Comparison of ENCODE assay signal across 34 cellular contexts in genomic region chr16:28117168-28117565, GRCh38. TPM values are rescaled to one million over a fixed set of nuclear protein-coding genes. Genes with fewer than 3 reads are reported as not detected.
"Had no signal": no experiment of that assay in that cellular context is flagged by ENCODE, and none has a peak within 500 bp of the region (broad histone marks: within the 10 kb centered on the region; RNA-seq: fewer than 3 reads in every experiment).

No MANE protein-coding gene starts in this region.

- H3K27me3 ChIP-seq: ascending aorta, cardiac muscle cell, Peyer's patch had no signal

- H3K27ac Mint-ChIP-seq: activated B cell treated with CpG ODN at 0.5 μM for 24 hours; activated CD4-positive, alpha-beta memory T cell treated with anti-CD3 and anti-CD28 coated beads for 36 hours; activated naive CD4-positive, alpha-beta T cell treated with anti-CD3 and anti-CD28 coated beads, Interleukin-2, amount 50 U/mL, for 24 hours; activated naive CD8-positive, alpha-beta T cell treated with anti-CD3 and anti-CD28 coated beads, Interleukin-2, amount 10 ng/mL, durations not matched to agents 7 days and 5 days had no signal

- ATAC-seq: activated T-cell treated with anti-CD3 and anti-CD28 coated beads, Interleukin-2, amount 50 U/mL, for 72 hours; activated T-helper 17 cell treated with anti-CD3 and anti-CD28 coated beads, Interleukin-2, amount 50 U/mL, for 72 hours; K562; PC-3; T-cell; T-helper 17 cell had no signal

- H3K4me1 Mint-ChIP-seq: activated B cell treated with CpG ODN at 0.5 μM for 24 hours had no signal

- H3K4me1 ChIP-seq: ascending aorta, Peyer's patch, SJSA1 had no signal

- DNase-seq: activated B cell treated with CpG ODN at 0.5 μM for 24 hours; activated CD4-positive, alpha-beta memory T cell treated with anti-CD3 and anti-CD28 coated beads for 36 hours; activated CD4-positive, alpha-beta T cell treated with anti-CD3 and anti-CD28 coated beads for 4 hours; activated CD4-positive, alpha-beta T cell treated with anti-CD3 and anti-CD28 coated beads, Interleukin-2, amount 50 U/mL, for 1 hour; activated CD4-positive, CD25-positive, alpha-beta regulatory T cell treated with anti-CD3 and anti-CD28 coated beads, Interleukin-2, amount 50 U/mL, for 72 hours; activated effector memory CD4-positive, alpha-beta T cell treated with anti-CD3 and anti-CD28 coated beads, Interleukin-2, amount 50 U/mL, for 16 hours; activated naive CD4-positive, alpha-beta T cell; activated naive CD8-positive, alpha-beta T cell treated with anti-CD3 and anti-CD28 coated beads, Interleukin-2, amount 10 ng/mL, durations not matched to agents 7 days and 5 days; activated T-cell treated with anti-CD3 and anti-CD28 coated beads, Interleukin-2, amount 50 U/mL, for 72 hours; amygdala; IMR-90; NCI-H1105; NCI-H1417 treated with DMSO at 0.1 percent for 48 hours; NCI-H1694; NCI-H2029; NCI-H510A; NCI-H526; NCI-H748 treated with DMSO at 0.1 percent for 48 hours; NK-92 treated with Interleukin-12 subunit alpha and Interleukin-12 subunit beta, amount 100 ng/mL, for 24 hours; PC-3; Peyer's patch; RPMI8226; SHP77 treated with DMSO at 0.1 percent for 48 hours; SK-N-SH; T-cell; T-helper 17 cell had no signal

- H3K9me3 ChIP-seq: ascending aorta, Peyer's patch, SJSA1, SK-N-SH had no signal

- H3K4me3 Mint-ChIP-seq: activated B cell treated with CpG ODN at 0.5 μM for 24 hours; activated CD4-positive, alpha-beta memory T cell treated with anti-CD3 and anti-CD28 coated beads for 36 hours; activated naive CD4-positive, alpha-beta T cell treated with anti-CD3 and anti-CD28 coated beads, Interleukin-2, amount 50 U/mL, for 24 hours; activated naive CD8-positive, alpha-beta T cell treated with anti-CD3 and anti-CD28 coated beads, Interleukin-2, amount 10 ng/mL, durations not matched to agents 7 days and 5 days; activated T-cell treated with anti-CD3 and anti-CD28 coated beads, Interleukin-2, amount 50 U/mL, for 72 hours; activated T-helper 17 cell treated with anti-CD3 and anti-CD28 coated beads, Interleukin-2, amount 50 U/mL, for 72 hours; T-cell; T-helper 17 cell had no signal

- H3K9me3 Mint-ChIP-seq: activated B cell treated with CpG ODN at 0.5 μM for 24 hours; activated CD4-positive, alpha-beta memory T cell treated with anti-CD3 and anti-CD28 coated beads for 36 hours; activated naive CD4-positive, alpha-beta T cell treated with anti-CD3 and anti-CD28 coated beads, Interleukin-2, amount 50 U/mL, for 24 hours; activated naive CD8-positive, alpha-beta T cell treated with anti-CD3 and anti-CD28 coated beads, Interleukin-2, amount 10 ng/mL, durations not matched to agents 7 days and 5 days; activated T-cell treated with anti-CD3 and anti-CD28 coated beads, Interleukin-2, amount 50 U/mL, for 72 hours; activated T-helper 17 cell treated with anti-CD3 and anti-CD28 coated beads, Interleukin-2, amount 50 U/mL, for 72 hours; T-cell had no signal

- H3K4me3 ChIP-seq: ascending aorta, cardiac muscle cell, K562, Peyer's patch, SJSA1 had no signal

- H3K27ac ChIP-seq: ascending aorta, cardiac muscle cell, Peyer's patch, SJSA1, VCaP had no signal

- H3K27me3 Mint-ChIP-seq: activated B cell treated with CpG ODN at 0.5 μM for 24 hours; activated CD4-positive, alpha-beta memory T cell treated with anti-CD3 and anti-CD28 coated beads for 36 hours; activated naive CD4-positive, alpha-beta T cell treated with anti-CD3 and anti-CD28 coated beads, Interleukin-2, amount 50 U/mL, for 24 hours; activated naive CD8-positive, alpha-beta T cell treated with anti-CD3 and anti-CD28 coated beads, Interleukin-2, amount 10 ng/mL, durations not matched to agents 7 days and 5 days; activated T-helper 17 cell treated with anti-CD3 and anti-CD28 coated beads, Interleukin-2, amount 50 U/mL, for 72 hours; T-cell; T-helper 17 cell had no signal

RNA-seq across cellular contexts. Expression of gene GSG1L, which starts 53.7 kb away (rescaled TPM):
- total RNA-seq: activated B cell treated with CpG ODN at 0.5 μM for 24 hours; activated naive CD8-positive, alpha-beta T cell treated with anti-CD3 and anti-CD28 coated beads, Interleukin-2, amount 10 ng/mL, durations not matched to agents 7 days and 5 days; activated T-cell treated with anti-CD3 and anti-CD28 coated beads, Interleukin-2, amount 50 U/mL, for 72 hours; ascending aorta; cardiac muscle cell; IMR-90; K562; M059J; PC-3; Peyer's patch; SJSA1; T-cell; T-helper 17 cell had no signal
- polyA plus RNA-seq: cardiac muscle cell, IMR-90, K562, SK-N-SH had no signal
